Comparison of ENCODE assay signal across 22 cellular contexts in the genomic region with DNA sequence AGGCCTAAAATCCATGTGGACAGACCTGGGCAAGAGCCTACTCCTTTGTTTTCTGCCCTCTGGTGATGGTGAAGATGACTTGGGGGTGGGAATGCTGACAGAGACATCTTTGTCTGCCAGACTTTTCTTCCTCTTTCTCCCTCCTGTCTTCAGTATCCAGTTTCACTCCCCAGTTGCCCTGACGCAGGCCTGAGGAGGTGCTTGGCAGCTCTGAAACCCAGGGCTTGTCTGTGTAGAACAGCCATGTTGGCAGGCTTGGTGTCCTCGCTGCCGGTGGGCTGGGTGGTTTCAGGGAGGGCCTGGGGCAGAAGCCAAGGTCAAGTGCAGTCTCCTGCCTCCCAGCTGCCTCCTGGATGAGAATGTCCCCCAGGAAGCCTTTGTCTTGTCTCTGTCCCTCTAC. TPM values are rescaled to one million over a fixed set of nuclear protein-coding genes. Genes with fewer than 3 reads are reported as not detected.
DNase-seq lines count a peak whose midpoint lies in the region; ATAC-seq and TF ChIP-seq lines count a peak whose summit lies in the region.
"Had no signal": no experiment of that assay in that cellular context is flagged by ENCODE, and none has a peak within 500 bp of the region (broad histone marks: within the 10 kb centered on the region; RNA-seq: fewer than 3 reads in every experiment).

No MANE protein-coding gene starts in this region.

- H3K36me3 ChIP-seq in neural cell (ENCODE audit: insufficient read depth, low read length), result no peaks in the 10 kb centered on the region

- peak overlapping the region; percentile 15 for H2AFZ ChIP-seq in neural cell (ENCODE audit: low read depth, low read length)
- H2AFZ ChIP-seq: GM23248 had no signal

- no peaks in the 10 kb centered on the region for H3F3A ChIP-seq in neural cell (ENCODE audit: insufficient read depth, low read length, poor library complexity, severe bottlenecking)

- H3K36me3 Mint-ChIP-seq in stimulated activated naive CD8-positive, alpha-beta T cell treated with anti-CD3 and anti-CD28 coated beads, Interleukin-15, Interleukin-2, amounts not matched to agents 100 ng/mL and 50 ng/mL, for 24 hours (ENCODE audit: low read depth), result peaks cover 48% of the 10 kb centered on the region
- H3K36me3 Mint-ChIP-seq in brain, result peaks cover 56% of the 10 kb centered on the region

- peak overlapping the region; percentile 91 for H3K27ac ChIP-seq in neural cell (ENCODE audit: low read length)
- H3K27ac ChIP-seq: BLaER1, GM23248, SK-N-MC had no signal

- no peaks in the 10 kb centered on the region for H3K27me3 Mint-ChIP-seq in stimulated activated naive CD8-positive, alpha-beta T cell treated with anti-CD3 and anti-CD28 coated beads, Interleukin-15, Interleukin-2, amounts not matched to agents 100 ng/mL and 50 ng/mL, for 24 hours
- H3K27me3 Mint-ChIP-seq in brain, result no peaks in the 10 kb centered on the region
- H3K27me3 Mint-ChIP-seq: CD4-positive, CD25-positive, alpha-beta regulatory T cell had no signal

- no peaks in the 10 kb centered on the region for H3K9me2 ChIP-seq in neural cell (ENCODE audit: insufficient read depth, low read length)

- peak overlapping the region; percentile 70 for H3K9ac ChIP-seq in neural cell (ENCODE audit: low read length)
- H3K9ac ChIP-seq: BLaER1, GM23248 had no signal

- no peak overlapping the region for H3K4me3 Mint-ChIP-seq in stimulated activated naive CD8-positive, alpha-beta T cell treated with anti-CD3 and anti-CD28 coated beads, Interleukin-15, Interleukin-2, amounts not matched to agents 100 ng/mL and 50 ng/mL, for 24 hours
- peak overlapping the region in 1 of 5 experiments; percentile 36 for H3K4me3 Mint-ChIP-seq in brain
- H3K4me3 Mint-ChIP-seq: CD4-positive, CD25-positive, alpha-beta regulatory T cell had no signal

- ATAC-seq in stimulated activated naive CD8-positive, alpha-beta T cell treated with anti-CD3 and anti-CD28 coated beads, Interleukin-15, Interleukin-2, amounts not matched to agents 100 U/mL and 50 U/mL, for 24 hours, result no peak

- H3K27me3 ChIP-seq in neural cell (ENCODE audit: insufficient read depth, low read depth, low read length), result no peaks in the 10 kb centered on the region
- H3K27me3 ChIP-seq: BLaER1, MG63 had no signal

- peak overlapping the region; percentile 49 for H3K27ac Mint-ChIP-seq in stimulated activated naive CD8-positive, alpha-beta T cell treated with anti-CD3 and anti-CD28 coated beads, Interleukin-15, Interleukin-2, amounts not matched to agents 100 ng/mL and 50 ng/mL, for 24 hours
- peak overlapping the region in 3 of 5 experiments; percentile 73 to 96 (median 92) for H3K27ac Mint-ChIP-seq in brain

- H4K20me1 ChIP-seq in neural cell (ENCODE audit: insufficient read depth), result no peaks in the 10 kb centered on the region

- H3K9me3 ChIP-seq in neural cell (ENCODE audit: low read length), result no peaks in the 10 kb centered on the region
- H3K9me3 ChIP-seq: BLaER1, MG63 had no signal

- TF ChIP-seq EP300 in neural cell (conservative IDR thresholded peaks at IDR 0.05; ENCODE audit: poor library complexity, severe bottlenecking), result no peak

- no peaks in the 10 kb centered on the region for H3K9me3 Mint-ChIP-seq in stimulated activated naive CD8-positive, alpha-beta T cell treated with anti-CD3 and anti-CD28 coated beads, Interleukin-15, Interleukin-2, amounts not matched to agents 100 ng/mL and 50 ng/mL, for 24 hours
- H3K9me3 Mint-ChIP-seq in brain, result no peaks in the 10 kb centered on the region
- H3K9me3 Mint-ChIP-seq: CD4-positive, CD25-positive, alpha-beta regulatory T cell had no signal

- peak overlapping the region; percentile 47 for H3K4me3 ChIP-seq in neural cell (ENCODE audit: low read length)
- H3K4me3 ChIP-seq: BLaER1, GM23248, MG63, SK-N-MC had no signal

- no peaks in the 10 kb centered on the region for H3K4me1 Mint-ChIP-seq in stimulated activated naive CD8-positive, alpha-beta T cell treated with anti-CD3 and anti-CD28 coated beads, Interleukin-15, Interleukin-2, amounts not matched to agents 100 ng/mL and 50 ng/mL, for 24 hours (ENCODE audit: low read depth)
- peaks cover 48% of the 10 kb centered on the region for H3K4me1 Mint-ChIP-seq in brain

- DNase-seq in stimulated activated naive CD8-positive, alpha-beta T cell treated with anti-CD3 and anti-CD28 coated beads, Interleukin-15, Interleukin-2, amounts not matched to agents 100 U/mL and 50 U/mL, for 24 hours, result no peak
- DNase-seq in HUDEP-2 (lab: John Stamatoyannopoulos, UW; ENCODE audit: unreplicated experiment in 76 of 76), result no peak
- DNase-seq in SIG-M5 (lab: John Stamatoyannopoulos, UW), result no peak
- DNase-seq in NCI-H524 (lab: John Stamatoyannopoulos, UW), result no peak
- DNase-seq: CD4-positive, CD25-positive, alpha-beta regulatory T cell; COR-L47; DMS53; GM23248; H7; KG1; MG63; NCI-H1105 treated with DMSO at 0.1 percent for 48 hours; NCI-H2029; NCI-H446; NCI-H526 treated with DMSO at 0.1 percent for 48 hours; RPMI8226; SHP77 had no signal

- TF ChIP-seq RAD21 in neural cell (conservative IDR thresholded peaks at IDR 0.05), result no peak

- peak overlapping the region; percentile 8 for H3K4me2 ChIP-seq in neural cell (ENCODE audit: low read length)
- H3K4me2 ChIP-seq: BLaER1 had no signal

- no peak for TF ChIP-seq CTCF in brain (conservative IDR thresholded peaks at IDR 0.05)
- TF ChIP-seq CTCF in neural cell (IDR thresholded peaks at IDR 0.05; ENCODE audit: poor library complexity, severe bottlenecking), result no peak

- H3K79me2 ChIP-seq in neural cell (replicated peaks; ENCODE audit: insufficient read depth, low read length), result no peaks in the 10 kb centered on the region

TF ChIP-seq in neural cell, 6 proteins besides CTCF, POLR2A, EP300 and RAD21:
- no peak for TF ChIP-seq POLR2AphosphoS5 (IDR thresholded peaks at IDR 0.05)
- TF ChIP-seq, protein P1, sequence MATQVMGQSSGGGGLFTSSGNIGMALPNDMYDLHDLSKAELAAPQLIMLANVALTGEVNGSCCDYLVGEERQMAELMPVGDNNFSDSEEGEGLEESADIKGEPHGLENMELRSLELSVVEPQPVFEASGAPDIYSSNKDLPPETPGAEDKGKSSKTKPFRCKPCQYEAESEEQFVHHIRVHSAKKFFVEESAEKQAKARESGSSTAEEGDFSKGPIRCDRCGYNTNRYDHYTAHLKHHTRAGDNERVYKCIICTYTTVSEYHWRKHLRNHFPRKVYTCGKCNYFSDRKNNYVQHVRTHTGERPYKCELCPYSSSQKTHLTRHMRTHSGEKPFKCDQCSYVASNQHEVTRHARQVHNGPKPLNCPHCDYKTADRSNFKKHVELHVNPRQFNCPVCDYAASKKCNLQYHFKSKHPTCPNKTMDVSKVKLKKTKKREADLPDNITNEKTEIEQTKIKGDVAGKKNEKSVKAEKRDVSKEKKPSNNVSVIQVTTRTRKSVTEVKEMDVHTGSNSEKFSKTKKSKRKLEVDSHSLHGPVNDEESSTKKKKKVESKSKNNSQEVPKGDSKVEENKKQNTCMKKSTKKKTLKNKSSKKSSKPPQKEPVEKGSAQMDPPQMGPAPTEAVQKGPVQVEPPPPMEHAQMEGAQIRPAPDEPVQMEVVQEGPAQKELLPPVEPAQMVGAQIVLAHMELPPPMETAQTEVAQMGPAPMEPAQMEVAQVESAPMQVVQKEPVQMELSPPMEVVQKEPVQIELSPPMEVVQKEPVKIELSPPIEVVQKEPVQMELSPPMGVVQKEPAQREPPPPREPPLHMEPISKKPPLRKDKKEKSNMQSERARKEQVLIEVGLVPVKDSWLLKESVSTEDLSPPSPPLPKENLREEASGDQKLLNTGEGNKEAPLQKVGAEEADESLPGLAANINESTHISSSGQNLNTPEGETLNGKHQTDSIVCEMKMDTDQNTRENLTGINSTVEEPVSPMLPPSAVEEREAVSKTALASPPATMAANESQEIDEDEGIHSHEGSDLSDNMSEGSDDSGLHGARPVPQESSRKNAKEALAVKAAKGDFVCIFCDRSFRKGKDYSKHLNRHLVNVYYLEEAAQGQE (IDR thresholded peaks at IDR 0.05; ENCODE audit: borderline replicate concordance), result no peak

RNA-seq across cellular contexts. Expression of a gene that starts 22.5 kb away (rescaled TPM):
- polyA plus RNA-seq in brain (ENCODE audit: insufficient read depth, low read depth, low replicate concordance), result 233 TPM
- polyA plus RNA-seq in neural cell, result 207 and 220 TPM in 2 replicates
- polyA minus RNA-seq in neural cell, result 35.5 and 45.4 TPM in 2 replicates

RNA-seq across cellular contexts. Expression of a gene that starts 44.2 kb away (rescaled TPM):
- polyA plus RNA-seq in brain (ENCODE audit: insufficient read depth, low read depth, low replicate concordance) (40.1 TPM), neural cell (64.1 and 65.0 TPM in 2 replicates)
- 52.1 and 58.6 TPM in 2 replicates for polyA minus RNA-seq in neural cell
